Comparison of ENCODE assay signal across 24 cellular contexts in genomic region chr9:134942011-134942410, GRCh38. TPM values are rescaled to one million over a fixed set of nuclear protein-coding genes. Genes with fewer than 3 reads are reported as not detected.
"Had no signal": no experiment of that assay in that cellular context is flagged by ENCODE, and none has a peak within 500 bp of the region (broad histone marks: within the 10 kb centered on the region; RNA-seq: fewer than 3 reads in every experiment).

No MANE protein-coding gene starts in this region.

- H3K4me3 Mint-ChIP-seq: activated naive CD8-positive, alpha-beta T cell treated with anti-CD3 and anti-CD28 coated beads, Interleukin-2, amount 10 ng/mL, durations not matched to agents 7 days and 5 days; dendritic cell treated with granulocyte-macrophage colony-stimulating factor and Interleukin-4, amounts not matched to agents 40 ng/mL and 50 ng/mL, for 4 days; immature natural killer cell; memory B cell; naive B cell; stimulated activated memory B cell treated with anti-CD40 and anti-IgM and Interleukin-4, amounts not matched to agents 10 μg/mL and 1 μg/mL and 100 μg/mL, for 72 hours had no signal

- H3K4me3 ChIP-seq: mucosa of descending colon, sigmoid colon, tibial artery, uterus had no signal

- H3K27ac Mint-ChIP-seq: activated naive CD8-positive, alpha-beta T cell treated with anti-CD3 and anti-CD28 coated beads, Interleukin-2, amount 10 ng/mL, durations not matched to agents 7 days and 5 days; dendritic cell treated with granulocyte-macrophage colony-stimulating factor and Interleukin-4, amounts not matched to agents 40 ng/mL and 50 ng/mL, for 4 days; immature natural killer cell; memory B cell; naive B cell; stimulated activated memory B cell treated with anti-CD40 and anti-IgM and Interleukin-4, amounts not matched to agents 10 μg/mL and 1 μg/mL and 100 μg/mL, for 72 hours had no signal

- H3K27ac ChIP-seq: breast epithelium, neutrophil, sigmoid colon, tibial artery had no signal

- H3K9me3 ChIP-seq: breast epithelium, esophagus muscularis mucosa, mucosa of descending colon, neutrophil, sigmoid colon, tibial artery, uterus had no signal

- DNase-seq: activated CD4-positive, alpha-beta T cell treated with anti-CD3 and anti-CD28 coated beads for 1 hour; activated CD4-positive, alpha-beta T cell treated with anti-CD3 and anti-CD28 coated beads, Interleukin-2, amount 50 U/mL, for 4 hours; activated naive CD8-positive, alpha-beta T cell treated with anti-CD3 and anti-CD28 coated beads, Interleukin-2, amount 10 ng/mL, durations not matched to agents 7 days and 5 days; cerebellar nuclear complex; effector CD8-positive, alpha-beta T cell; immature natural killer cell; kidney glomerular epithelial cell; left ventricle myocardium superior; mucosa of descending colon; naive B cell; sigmoid colon; stimulated activated CD4-positive, alpha-beta T cell treated with anti-CD3 and anti-CD28 coated beads, Interleukin-4, amount 100 ng/mL, for 4 hours; T-helper 2 cell; tibial artery had no signal

- H3K9me3 Mint-ChIP-seq: activated naive CD8-positive, alpha-beta T cell treated with anti-CD3 and anti-CD28 coated beads, Interleukin-2, amount 10 ng/mL, durations not matched to agents 7 days and 5 days; dendritic cell treated with granulocyte-macrophage colony-stimulating factor and Interleukin-4, amounts not matched to agents 40 ng/mL and 50 ng/mL, for 4 days; immature natural killer cell; memory B cell; naive B cell; stimulated activated memory B cell treated with anti-CD40 and anti-IgM and Interleukin-4, amounts not matched to agents 10 μg/mL and 1 μg/mL and 100 μg/mL, for 72 hours had no signal

- H3K36me3 Mint-ChIP-seq: activated naive CD8-positive, alpha-beta T cell treated with anti-CD3 and anti-CD28 coated beads, Interleukin-2, amount 10 ng/mL, durations not matched to agents 7 days and 5 days; immature natural killer cell; memory B cell; naive B cell; stimulated activated memory B cell treated with anti-CD40 and anti-IgM and Interleukin-4, amounts not matched to agents 10 μg/mL and 1 μg/mL and 100 μg/mL, for 72 hours had no signal

- H3K27me3 ChIP-seq: uterus had no signal

- H3K36me3 ChIP-seq: breast epithelium, esophagus muscularis mucosa, neutrophil, sigmoid colon, tibial artery, uterus had no signal

- H3K27me3 Mint-ChIP-seq: activated naive CD8-positive, alpha-beta T cell treated with anti-CD3 and anti-CD28 coated beads, Interleukin-2, amount 10 ng/mL, durations not matched to agents 7 days and 5 days had no signal

- H3K4me1 Mint-ChIP-seq: activated naive CD8-positive, alpha-beta T cell treated with anti-CD3 and anti-CD28 coated beads, Interleukin-2, amount 10 ng/mL, durations not matched to agents 7 days and 5 days; immature natural killer cell had no signal

- ATAC-seq: left ventricle myocardium superior; mucosa of descending colon; stimulated activated memory B cell treated with anti-CD40 and anti-IgM and Interleukin-4, amounts not matched to agents 10 μg/mL and 1 μg/mL and 100 μg/mL, for 72 hours had no signal

RNA-seq across cellular contexts. Expression of gene FCN1, which starts 24.3 kb away (rescaled TPM):
- total RNA-seq: activated CD8-positive, alpha-beta memory T cell treated with anti-CD3 and anti-CD28 coated beads for 36 hours; endothelial cell of umbilical vein; renal cortical epithelial cell had no signal
